Comparison of ENCODE assay signal across 16 cellular contexts in the genomic region with DNA sequence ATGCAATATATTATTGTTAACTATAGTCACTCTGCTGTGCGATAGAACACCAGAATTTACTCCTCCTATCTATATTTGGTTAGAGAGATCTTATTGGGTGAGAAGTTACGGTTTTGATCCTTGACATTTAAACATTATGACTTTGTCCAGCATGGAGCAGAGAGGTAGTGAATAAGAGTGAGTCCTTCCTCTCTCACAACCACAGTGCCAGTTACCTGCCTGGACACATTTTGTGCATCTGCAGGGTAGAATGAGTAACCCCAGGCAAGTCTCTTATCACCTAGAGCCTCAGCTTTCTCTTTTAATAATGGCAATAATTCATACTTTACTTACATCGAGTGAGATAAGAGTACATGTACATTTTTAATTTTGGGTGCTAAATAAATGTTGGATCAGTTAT. TPM values are rescaled to one million over a fixed set of nuclear protein-coding genes. Genes with fewer than 3 reads are reported as not detected.
DNase-seq lines count a peak whose midpoint lies in the region; ATAC-seq, FAIRE-seq and TF ChIP-seq lines count a peak whose summit lies in the region.
"Had no signal": no experiment of that assay in that cellular context is flagged by ENCODE, and none has a peak within 500 bp of the region (broad histone marks: within the 10 kb centered on the region; RNA-seq: fewer than 3 reads in every experiment).

No MANE protein-coding gene starts in this region.

- H3K4me3 ChIP-seq in left ventricle myocardium inferior: no peak overlapping the region
- H3K4me3 ChIP-seq in K562: no peak overlapping the region
- H3K4me3 ChIP-seq in colonic mucosa: no peak overlapping the region

- TF ChIP-seq CTCF in left ventricle myocardium inferior (IDR thresholded peaks at IDR 0.05; ENCODE audit: borderline replicate concordance): no peak
- TF ChIP-seq CTCF in K562 (IDR thresholded peaks at IDR 0.05 in 2 of 3, conservative IDR thresholded peaks at IDR 0.05 in 1 of 3; ENCODE audit: insufficient read depth in 2 of 3, low read depth in 1 of 3, low read length in 3 of 3): no peak
- TF ChIP-seq CTCF in type B pancreatic cell (conservative IDR thresholded peaks at IDR 0.05): no peak
- no peak for TF ChIP-seq CTCF in colonic mucosa (IDR thresholded peaks at IDR 0.05)

- in situ Hi-C loops in K562 (cut with MboI): no loop called here

- no peak for TF ChIP-seq EP300 in K562 (IDR thresholded peaks at IDR 0.05; ENCODE audit: low read length)

- H3K27me3 Mint-ChIP-seq in immature natural killer cell (ENCODE audit: low read depth in 3 of 3) (peaks cover 0 to 4% (median 0%) of the 10 kb centered on the region in 3 donors), type B pancreatic cell (no peaks in the 10 kb centered on the region)

- POLR2A ChIA-PET in K562 (lab: Yijun Ruan, JAX): interaction anchor here (0.6 to 1.5 kb wide), 6 partner anchors 10 to 43 kb away, joined by 3 to 5 read pairs (median 4); no protein-coding TSS in a partner anchor

- H3K9me3 Mint-ChIP-seq in immature natural killer cell (no peaks in the 10 kb centered on the region), type B pancreatic cell (peaks cover 9% of the 10 kb centered on the region)

- H3K4me1 ChIP-seq in left ventricle myocardium inferior (peaks cover 80% of the 10 kb centered on the region), K562 (replicated peaks in 1 of 2; ENCODE audit: control insufficient read depth in 2 of 2, insufficient read depth in 2 of 2, low read length in 2 of 2) (peaks cover 0 to 39% of the 10 kb centered on the region in 2 experiments; a peak in 4 of 5 replicates), colonic mucosa (no peaks in the 10 kb centered on the region)

- DNase-seq in left ventricle myocardium inferior (no peak), Right ventricle myocardium superior (no peak), K562 (ENCODE audit: extremely low read depth in 1 of 4, low spot score in 3 of 4) (no peak), immature natural killer cell (no peak), type B pancreatic cell (ENCODE audit: extremely low spot score, unreplicated experiment) (no peak), T-helper 2 cell (no peak), colonic mucosa (no peak)
- no peak for DNase-seq in activated effector memory CD4-positive, alpha-beta T cell treated with anti-CD3 and anti-CD28 coated beads, Interleukin-2, amount 50 U/mL, for 16 hours
- DNase-seq: NCI-H187 treated with DMSO at 0.1 percent for 48 hours, NCI-H2227 treated with DMSO at 0.1 percent for 48 hours, NCI-H510A treated with DMSO at 0.1 percent for 48 hours, NCI-H774, PC-3, RPMI8226 had no signal

- H3K9ac ChIP-seq in K562 (ENCODE audit: insufficient read depth in 1 of 2, low read depth in 2 of 2, low read length in 2 of 2) (no peak overlapping the region), colonic mucosa (ENCODE audit: low read depth in 2 of 2, low read length in 2 of 2) (no peak overlapping the region)
- H3K9ac ChIP-seq: KMS-11 had no signal

- peak overlapping the region in 4 of 5 donors; percentile 23 to 61 (median 51) for H3K4me3 Mint-ChIP-seq in immature natural killer cell
- H3K4me3 Mint-ChIP-seq in type B pancreatic cell: peak overlapping the region; percentile 46

- BruUV-seq in K562 (replicated peaks; lab: Mats Ljungman, UMichigan): no TSS peak

- CTCF ChIA-PET in K562 (lab: Yijun Ruan, JAX; ENCODE audit: low intra/inter-chr PET ratio): no interaction called here

- peaks cover 7% of the 10 kb centered on the region; the same call in 1 of the 2 replicates for H4K20me1 ChIP-seq in K562 (replicated peaks; ENCODE audit: control insufficient read depth, insufficient read depth, low read length)

- TF ChIP-seq POLR2A in K562 (conservative IDR thresholded peaks at IDR 0.05): no peak

- H3K9me1 ChIP-seq in K562 (ENCODE audit: control insufficient read depth, insufficient read depth, low read length): no peaks in the 10 kb centered on the region

- H3K36me3 ChIP-seq in left ventricle myocardium inferior: no peaks in the 10 kb centered on the region
- H3K36me3 ChIP-seq in K562 (ENCODE audit: control insufficient read depth, insufficient read depth, low read length): no peaks in the 10 kb centered on the region
- H3K36me3 ChIP-seq in colonic mucosa: no peaks in the 10 kb centered on the region

- H3K36me3 Mint-ChIP-seq in immature natural killer cell (peaks cover 3 to 4% (median 3%) of the 10 kb centered on the region in 3 donors), type B pancreatic cell (peaks cover 5% of the 10 kb centered on the region)

- 50% methylated on average over 3 of the region's 3 CpGs for WGBS in K562 (ENCODE audit: insufficient coverage, low coverage, missing lambda C conversion rate)

- FAIRE-seq in K562 (lab: Jason Lieb, UNC): no peak
- FAIRE-seq: H1 had no signal

- peak overlapping the region; percentile 35; the same call in 1 of the 2 replicates for H3K4me2 ChIP-seq in K562 (ENCODE audit: insufficient read depth, low read length)
- H3K4me2 ChIP-seq: KMS-11 had no signal

- H3K4me1 Mint-ChIP-seq in immature natural killer cell (peaks cover 80 to 88% of the 10 kb centered on the region in 2 donors), type B pancreatic cell (ENCODE audit: unreplicated experiment) (peaks cover 19% of the 10 kb centered on the region)

- TF ChIP-seq RAD21 in K562 (CRISPR knock-in tag; conservative IDR thresholded peaks at IDR 0.05 in 1 of 2, IDR thresholded peaks at IDR 0.05 in 1 of 2): no peak

- no peak overlapping the region for H2AFZ ChIP-seq in K562 (ENCODE audit: low read depth, low read length)

- peak overlapping the region; percentile 48 for H3K27ac ChIP-seq in left ventricle myocardium inferior (replicated peaks)
- H3K27ac ChIP-seq in K562 (ENCODE audit: extremely low read depth, low read depth, low read length): no peak overlapping the region
- no peak overlapping the region for H3K27ac ChIP-seq in colonic mucosa
- H3K27ac ChIP-seq: KMS-11 had no signal

- H3K79me2 ChIP-seq in K562 (ENCODE audit: control insufficient read depth, insufficient read depth, low read length): peaks cover 48% of the 10 kb centered on the region; the same call in 2 of the 3 replicates

- ATAC-seq in Right ventricle myocardium superior (ENCODE audit: poor library complexity) (no peak), K562 (no peak)
- ATAC-seq: PC-3 had no signal

- H3K9me3 ChIP-seq in left ventricle myocardium inferior (replicated peaks): no peaks in the 10 kb centered on the region
- no peaks in the 10 kb centered on the region for H3K9me3 ChIP-seq in K562 (replicated peaks; ENCODE audit: control insufficient read depth, insufficient read depth, low read depth, low read length)
- H3K9me3 ChIP-seq in colonic mucosa: no peaks in the 10 kb centered on the region

- intact Hi-C loops in left ventricle myocardium inferior (cut with micrococcal nuclease): no loop called here
- intact Hi-C loops in Right ventricle myocardium superior (cut with DNase I): no loop called here
- intact Hi-C loops in K562 (cut with micrococcal nuclease): no loop called here
- intact Hi-C loops in colonic mucosa (cut with DNase I): no loop called here

- H3K27ac Mint-ChIP-seq in immature natural killer cell (peak overlapping the region; percentile 33 to 88 (median 77)), type B pancreatic cell (no peak overlapping the region)

- H3K27me3 ChIP-seq in left ventricle myocardium inferior (ENCODE audit: low read depth) (no peaks in the 10 kb centered on the region), K562 (ENCODE audit: control insufficient read depth in 2 of 2, insufficient read depth in 2 of 2, low read length in 2 of 2) (no peaks in the 10 kb centered on the region), colonic mucosa (no peaks in the 10 kb centered on the region)

RNA-seq across cellular contexts. Expression of gene KAT2B, which starts 24.1 kb away (rescaled TPM):
- total RNA-seq in left ventricle myocardium inferior (94.3 TPM), Right ventricle myocardium superior (117 TPM), K562 (2014; rRNA removed) (9.6 and 10.4 TPM in 2 replicates), K562 (2014; rRNA removed; fragmentation: Illumina TruSeq; extraction: Trizol) (12.6 and 13.5 TPM in 2 replicates), K562 (2015; rRNA removed; fragmentation: Illumina TruSeq; extraction: Trizol) (11.6 and 12.2 TPM in 2 replicates), K562 (2021) (12.6 and 13.2 TPM in 2 replicates), type B pancreatic cell (ENCODE audit: low replicate concordance) (13.2 and 15.4 TPM in 2 replicates), colonic mucosa (10 to 100 TPM in 1 of 2 donors, 1 to 10 TPM in 1; 8.5 to 25.9 TPM)
- 17.0 and 36.6 TPM in 2 replicates for total RNA-seq in K562 (2011; cell fraction: chromatin; rRNA removed; ENCODE audit: low replicate concordance)
- 7.0 and 8.9 TPM in 2 replicates for total RNA-seq in K562 (2011; cell fraction: nucleolus; rRNA removed)
- 18.3 and 30.8 TPM in 2 replicates for total RNA-seq in K562 (2011; cell fraction: nucleoplasm; rRNA removed)
- polyA plus RNA-seq in K562 (2011; rRNA removed) (8.9 and 11.3 TPM in 2 replicates), K562 (2014; fragmentation: Illumina TruSeq; extraction: Trizol) (11.0 and 14.9 TPM in 2 replicates), K562 (2014; fragmentation: Nextera tagmentation; extraction: Ambion mirVana) (1 to 10 TPM; 3.3 to 3.5 TPM), K562 (2014; rRNA removed) (10.9 and 13.2 TPM in 2 replicates), immature natural killer cell (10 to 100 TPM in 1 of 3 donors, 1 to 10 TPM in 2; 2.5 to 12.0 (median 5.8) TPM)
- 2.3 and 4.7 TPM in 2 replicates for polyA plus RNA-seq in K562 (2011; cell fraction: cytosol; rRNA removed)
- 13.5 and 13.7 TPM in 2 replicates for polyA plus RNA-seq in K562 (2011; cell fraction: nucleus; rRNA removed)
- polyA plus RNA-seq in K562 (2012): 7.3 and 18.2 TPM in 2 replicates
- polyA minus RNA-seq in K562 (2011; rRNA and poly(A)+ RNA removed): 11.3 and 12.9 TPM in 2 replicates
- 6.2 and 7.0 TPM in 2 replicates for polyA minus RNA-seq in K562 (2011; cell fraction: cytosol; rRNA and poly(A)+ RNA removed)
- polyA minus RNA-seq in K562 (2011; cell fraction: nucleus; rRNA and poly(A)+ RNA removed): 8.2 and 13.6 TPM in 2 replicates

RNA-seq across cellular contexts. Expression of gene PP2D1, which starts 52.3 kb away (rescaled TPM):
- total RNA-seq in left ventricle myocardium inferior (not detected), Right ventricle myocardium superior (not detected), K562 (2014; rRNA removed) (not detected in 2 replicates), K562 (2014; rRNA removed; fragmentation: Illumina TruSeq; extraction: Trizol) (not detected in 2 replicates), K562 (2015; rRNA removed; fragmentation: Illumina TruSeq; extraction: Trizol) (not detected in 2 replicates), K562 (2021) (not detected in 2 replicates), type B pancreatic cell (ENCODE audit: low replicate concordance) (not detected in 2 replicates), colonic mucosa (not detected)
- total RNA-seq in K562 (2011; cell fraction: chromatin; rRNA removed; ENCODE audit: low replicate concordance): not detected in 2 replicates
- not detected in 2 replicates for total RNA-seq in K562 (2011; cell fraction: nucleolus; rRNA removed)
- total RNA-seq in K562 (2011; cell fraction: nucleoplasm; rRNA removed): not detected in 2 replicates
- polyA plus RNA-seq in K562 (2011; rRNA removed) (not detected in 2 replicates), K562 (2014; fragmentation: Illumina TruSeq; extraction: Trizol) (not detected in 2 replicates), K562 (2014; fragmentation: Nextera tagmentation; extraction: Ambion mirVana) (under 1 TPM; 0.07 to 0.10 TPM), K562 (2014; rRNA removed) (not detected in 2 replicates), immature natural killer cell (under 1 TPM; 0.19 to 0.91 (median 0.34) TPM)
- polyA plus RNA-seq in K562 (2011; cell fraction: cytosol; rRNA removed): not detected in 2 replicates
- polyA plus RNA-seq in K562 (2011; cell fraction: nucleus; rRNA removed): not detected in 2 replicates
- 0.19 and 0.22 TPM in 2 replicates for polyA plus RNA-seq in K562 (2012)
- polyA minus RNA-seq in K562 (2011; rRNA and poly(A)+ RNA removed): not detected in 2 replicates
- polyA minus RNA-seq in K562 (2011; cell fraction: cytosol; rRNA and poly(A)+ RNA removed): not detected in 2 replicates
- not detected in 2 replicates for polyA minus RNA-seq in K562 (2011; cell fraction: nucleus; rRNA and poly(A)+ RNA removed)
- total RNA-seq: H1, PC-3 had no signal
- polyA plus RNA-seq: H1 had no signal
